Comparison of ENCODE assay signal across 8 cellular contexts in the genomic region with DNA sequence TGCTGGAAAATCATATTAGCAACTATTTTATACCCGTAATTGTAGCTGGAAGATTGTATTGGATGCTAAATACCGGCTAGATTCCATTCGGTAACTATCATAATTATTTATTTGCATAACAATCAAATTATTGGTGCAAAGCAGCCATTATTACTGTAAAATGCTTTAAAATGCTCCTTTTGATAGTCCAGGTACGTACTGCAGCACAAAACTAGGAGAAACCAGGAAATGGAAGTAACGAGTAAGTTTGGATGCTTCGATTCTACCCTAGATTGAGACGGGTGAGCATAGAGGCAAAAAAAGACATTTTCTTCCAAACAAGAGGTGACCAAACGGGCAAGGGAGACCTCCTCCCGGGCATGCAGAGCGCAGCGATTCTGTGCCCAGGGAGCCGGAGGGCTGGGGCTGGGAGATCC. TPM values are rescaled to one million over a fixed set of nuclear protein-coding genes. Genes with fewer than 3 reads are reported as not detected.
DNase-seq lines count a peak whose midpoint lies in the region; ATAC-seq and TF ChIP-seq lines count a peak whose summit lies in the region.

No MANE protein-coding gene starts in this region.

- ATAC-seq in GM18870 (IDR thresholded peaks at IDR 0.05; ENCODE audit: unreplicated experiment) (peak; percentile 10), HG03354 (IDR thresholded peaks at IDR 0.05; ENCODE audit: poor library complexity, severe bottlenecking, unreplicated experiment) (peak; percentile 31), left lung (peak; percentile 58)

- peaks cover 0 to 12% of the 10 kb centered on the region in 2 donors for H3K36me3 ChIP-seq in left lung
- H3K36me3 ChIP-seq in thymus (ENCODE audit: control insufficient read depth, insufficient read depth) = no peaks in the 10 kb centered on the region

- peak overlapping the region; percentile 97 to 98 for H3K27ac ChIP-seq in left lung
- peak overlapping the region; percentile 99 for H3K27ac ChIP-seq in thymus (ENCODE audit: low read depth)

- H3K27me3 ChIP-seq in left lung = no peaks in the 10 kb centered on the region
- no peaks in the 10 kb centered on the region for H3K27me3 ChIP-seq in thymus (ENCODE audit: control insufficient read depth, insufficient read depth)

- intact Hi-C loops in left lung (cut with DNase I) = no loop called here

- H3K4me3 ChIP-seq in astrocyte of the spinal cord (ENCODE audit: low read depth, low read length) = peak overlapping the region; percentile 96
- peak overlapping the region; percentile 76 to 90 for H3K4me3 ChIP-seq in left lung
- H3K4me3 ChIP-seq in thymus (ENCODE audit: low read length) = peak overlapping the region; percentile 81

- no peaks in the 10 kb centered on the region for H3K9me3 ChIP-seq in left lung
- H3K9me3 ChIP-seq in thymus (ENCODE audit: control insufficient read depth) = no peaks in the 10 kb centered on the region

- no peak for TF ChIP-seq CTCF in astrocyte of the spinal cord (IDR thresholded peaks at IDR 0.05; ENCODE audit: low read depth, low read length)
- TF ChIP-seq CTCF in left lung (IDR thresholded peaks at IDR 0.05) = no peak

- no peak for DNase-seq in astrocyte of the spinal cord (ENCODE audit: low read depth, low spot score)
- DNase-seq in left lung = no peak
- no peak for DNase-seq in medulla oblongata (ENCODE audit: extremely low spot score)
- no peak for DNase-seq in EL
- no peak for DNase-seq in NCI-H2171 (lab: John Stamatoyannopoulos, UW)

- peaks cover 9 to 45% of the 10 kb centered on the region in 2 donors for H3K4me1 ChIP-seq in left lung
- H3K4me1 ChIP-seq in thymus (ENCODE audit: control insufficient read depth, insufficient read depth, low read length) = peaks cover 14% of the 10 kb centered on the region

- in situ Hi-C loops in astrocyte of the spinal cord (cut with HindIII; ENCODE audit: low sequenced_read_pairs) = no loop called here

- 8% methylated on average over 12 of the region's 12 CpGs for WGBS in thymus

RNA-seq across cellular contexts. Expression of gene XRN2, which starts 0.5 kb away (rescaled TPM):
- total RNA-seq in left lung = 10 to 100 TPM; 45.9 to 59.9 TPM
- polyA plus RNA-seq in thymus = 29.5 TPM
